ENCODE assay signal across 16 cellular contexts in genomic region chr10:72840319-72840718, GRCh38.
DNase-seq lines count a peak whose midpoint lies in the region; ATAC-seq, FAIRE-seq and TF ChIP-seq lines count a peak whose summit lies in the region.
"Had no signal": no experiment of that assay in that cellular context is flagged by ENCODE, and none has a peak within 500 bp of the region (broad histone marks: within the 10 kb centered on the region; RNA-seq: fewer than 3 reads in every experiment).

No MANE protein-coding gene starts in this region.

- no peak for TF ChIP-seq POLR2A in H54 (IDR thresholded peaks at IDR 0.05; ENCODE audit: low read depth, low read length)

- ATAC-seq in HG03280 (IDR thresholded peaks at IDR 0.05; ENCODE audit: unreplicated experiment): no peak
- ATAC-seq in GM19463 (IDR thresholded peaks at IDR 0.05; ENCODE audit: unreplicated experiment): no peak

- DNase-seq in H54 (ENCODE audit: insufficient read length, low spot score) (no peak), RCC 7860 (ENCODE audit: low spot score) (no peak), epithelial cell of prostate (ENCODE audit: low read depth, low spot score) (no peak), NCI-H226 (no peak)
- DNase-seq in activated CD4-positive, alpha-beta T cell treated with anti-CD3 and anti-CD28 coated beads for 1 hour: no peak
- DNase-seq: AML-193; Caco-2; CD4-positive, alpha-beta T cell; GOT3; KG1 had no signal

- H3K27ac ChIP-seq in epithelial cell of prostate: peak overlapping the region; percentile 51
- H3K27ac ChIP-seq: C4-2B had no signal

- FAIRE-seq in H54 (lab: Jason Lieb, UNC) (peak; percentile 62), RCC 7860 (lab: Jason Lieb, UNC) (peak; percentile 18)
- FAIRE-seq: D721Med, GM12891, GM19239 had no signal
